In genomic region chr13:75508002-75508548, GRCh38 we compare ENCODE assay signal across 14 cellular contexts. TPM values are rescaled to one million over a fixed set of nuclear protein-coding genes. Genes with fewer than 3 reads are reported as not detected.
DNase-seq lines count a peak whose midpoint lies in the region; ATAC-seq, FAIRE-seq and TF ChIP-seq lines count a peak whose summit lies in the region.
"Had no signal": no experiment of that assay in that cellular context is flagged by ENCODE, and none has a peak within 500 bp of the region (broad histone marks: within the 10 kb centered on the region; RNA-seq: fewer than 3 reads in every experiment).

No MANE protein-coding gene starts in this region.

- no peaks in the 10 kb centered on the region for H4K20me1 ChIP-seq in Loucy (ENCODE audit: insufficient read depth, low read length, poor library complexity, severe bottlenecking)

- H3K9me3 Mint-ChIP-seq in activated naive CD4-positive, alpha-beta T cell treated with anti-CD3 and anti-CD28 coated beads, Interleukin-2, amount 10 ng/mL, durations not matched to agents 7 days and 5 days: no peaks in the 10 kb centered on the region
- no peaks in the 10 kb centered on the region for H3K9me3 Mint-ChIP-seq in MCF 10A (ENCODE audit: unreplicated experiment)

- H3K27ac ChIP-seq in kidney (ENCODE audit: low read depth in 2 of 2, low read length in 2 of 2) (no peak overlapping the region), upper lobe of right lung (no peak overlapping the region)
- H3K27ac ChIP-seq: 22Rv1 had no signal

- peak overlapping the region; percentile 34 for H2AFZ ChIP-seq in Loucy (ENCODE audit: low read length)

- H3K4me1 ChIP-seq in Loucy (ENCODE audit: insufficient read depth, low read length, poor library complexity, severe bottlenecking): peaks cover 43% of the 10 kb centered on the region
- no peaks in the 10 kb centered on the region for H3K4me1 ChIP-seq in kidney (ENCODE audit: control insufficient read depth in 1 of 2, insufficient read depth in 1 of 2, low read depth in 1 of 2, low read length in 2 of 2)
- no peaks in the 10 kb centered on the region for H3K4me1 ChIP-seq in upper lobe of right lung

- H3K4me2 ChIP-seq in Loucy (ENCODE audit: low read depth, low read length, poor library complexity, severe bottlenecking): peak overlapping the region; percentile 50

- no peak overlapping the region for H3K4me3 Mint-ChIP-seq in activated naive CD4-positive, alpha-beta T cell treated with anti-CD3 and anti-CD28 coated beads, Interleukin-2, amount 10 ng/mL, durations not matched to agents 7 days and 5 days
- no peak overlapping the region for H3K4me3 Mint-ChIP-seq in MCF 10A (ENCODE audit: unreplicated experiment)
- H3K4me3 Mint-ChIP-seq: CD4-positive, CD25-positive, alpha-beta regulatory T cell; IgD-negative memory B cell had no signal

- no peaks in the 10 kb centered on the region for H3F3A ChIP-seq in Loucy (ENCODE audit: low read depth)

- H3K4me1 Mint-ChIP-seq in activated naive CD4-positive, alpha-beta T cell treated with anti-CD3 and anti-CD28 coated beads, Interleukin-2, amount 10 ng/mL, durations not matched to agents 7 days and 5 days: peaks cover 2% of the 10 kb centered on the region
- no peaks in the 10 kb centered on the region for H3K4me1 Mint-ChIP-seq in MCF 10A (ENCODE audit: insufficient read depth, unreplicated experiment)
- H3K4me1 Mint-ChIP-seq: CD4-positive, CD25-positive, alpha-beta regulatory T cell had no signal

- H3K27ac Mint-ChIP-seq in activated naive CD4-positive, alpha-beta T cell treated with anti-CD3 and anti-CD28 coated beads, Interleukin-2, amount 10 ng/mL, durations not matched to agents 7 days and 5 days: peak overlapping the region; percentile 30
- no peak overlapping the region for H3K27ac Mint-ChIP-seq in MCF 10A (ENCODE audit: low read depth, unreplicated experiment)
- H3K27ac Mint-ChIP-seq: CD4-positive, CD25-positive, alpha-beta regulatory T cell; IgD-negative memory B cell had no signal

- CTCF ChIA-PET in activated naive CD4-positive, alpha-beta T cell treated with anti-CD3 and anti-CD28 coated beads, Interleukin-2, amount 10 ng/mL, durations not matched to agents 7 days and 5 days (lab: Charles Lee): no interaction called here
- CTCF ChIA-PET in MCF 10A (lab: Yijun Ruan, JAX): no interaction called here

- H3K9ac ChIP-seq in Loucy (ENCODE audit: low read depth, low read length, poor library complexity, severe bottlenecking) (peak overlapping the region; percentile 35), kidney (ENCODE audit: low read length in 2 of 2) (no peak overlapping the region)

- no peaks in the 10 kb centered on the region for H3K36me3 ChIP-seq in Loucy (ENCODE audit: insufficient read depth, low read length)
- no peaks in the 10 kb centered on the region for H3K36me3 ChIP-seq in kidney (ENCODE audit: control insufficient read depth in 1 of 2, insufficient read depth in 2 of 2, low read length in 2 of 2)
- H3K36me3 ChIP-seq in upper lobe of right lung: no peaks in the 10 kb centered on the region

- BruUV-seq in MCF 10A (replicated peaks; lab: Mats Ljungman, UMichigan): no TSS peak

- intact Hi-C loops in kidney (cut with DNase I) (no loop called here), upper lobe of right lung (cut with DNase I) (no loop called here), MCF 10A (cut with micrococcal nuclease) (no loop called here)

- H3K27me3 Mint-ChIP-seq in activated naive CD4-positive, alpha-beta T cell treated with anti-CD3 and anti-CD28 coated beads, Interleukin-2, amount 10 ng/mL, durations not matched to agents 7 days and 5 days: peaks cover 4% of the 10 kb centered on the region
- H3K27me3 Mint-ChIP-seq in MCF 10A (ENCODE audit: insufficient read depth, unreplicated experiment): no peaks in the 10 kb centered on the region
- H3K27me3 Mint-ChIP-seq: IgD-negative memory B cell had no signal

- H3K27me3 ChIP-seq in Loucy (ENCODE audit: insufficient read depth, low read length, poor library complexity, severe bottlenecking): no peaks in the 10 kb centered on the region
- no peaks in the 10 kb centered on the region for H3K27me3 ChIP-seq in upper lobe of right lung

- H3K79me2 ChIP-seq in Loucy (ENCODE audit: insufficient read depth, low read length): no peaks in the 10 kb centered on the region

- H3K9me3 ChIP-seq in Loucy (ENCODE audit: insufficient read depth, low read depth, low read length) (no peaks in the 10 kb centered on the region), kidney (ENCODE audit: control insufficient read depth in 1 of 2, low read length in 2 of 2) (no peaks in the 10 kb centered on the region), upper lobe of right lung (no peaks in the 10 kb centered on the region)

- no peak for DNase-seq in activated naive CD4-positive, alpha-beta T cell treated with anti-CD3 and anti-CD28 coated beads, Interleukin-2, amount 10 ng/mL, durations not matched to agents 7 days and 5 days
- no peak for DNase-seq in activated naive CD4-positive, alpha-beta T cell treated with anti-CD3 and anti-CD28 coated beads, Interleukin-2, amount 50 U/mL, for 16 hours
- DNase-seq in kidney (peak; percentile 69), upper lobe of right lung (no peak), MCF 10A (ENCODE audit: unreplicated experiment) (no peak), retina (no peak)
- DNase-seq: CD4-positive, CD25-positive, alpha-beta regulatory T cell; DMS 273 treated with DMSO at 0.1 percent for 48 hours; GOT3; HCEC 1CT had no signal

- POLR2A ChIA-PET in MCF 10A (lab: Yijun Ruan, JAX): interaction anchor here (1.5 kb wide), 1 partner anchor 15 kb away, joined by 4 read pairs; no protein-coding TSS in a partner anchor

- no peak for FAIRE-seq in kidney (lab: Jason Lieb, UNC)

- H3K36me3 Mint-ChIP-seq in activated naive CD4-positive, alpha-beta T cell treated with anti-CD3 and anti-CD28 coated beads, Interleukin-2, amount 10 ng/mL, durations not matched to agents 7 days and 5 days: no peaks in the 10 kb centered on the region
- no peaks in the 10 kb centered on the region for H3K36me3 Mint-ChIP-seq in MCF 10A (ENCODE audit: insufficient read depth, unreplicated experiment)
- H3K36me3 Mint-ChIP-seq: CD4-positive, CD25-positive, alpha-beta regulatory T cell; IgD-negative memory B cell had no signal

- H3K4me3 ChIP-seq in Loucy (ENCODE audit: low read length, poor library complexity, severe bottlenecking) (no peak overlapping the region), kidney (ENCODE audit: low read length in 2 of 2) (no peak overlapping the region), upper lobe of right lung (no peak overlapping the region)

- H3K9me2 ChIP-seq in Loucy (replicated peaks; ENCODE audit: low read depth, low read length): no peaks in the 10 kb centered on the region

- ATAC-seq in upper lobe of right lung (peak; percentile 7), GM18909 (IDR thresholded peaks at IDR 0.05; ENCODE audit: poor library complexity, unreplicated experiment) (no peak)

- TF ChIP-seq CTCF in Loucy (conservative IDR thresholded peaks at IDR 0.05; ENCODE audit: low read length) (no peak), kidney (IDR thresholded peaks at IDR 0.05; ENCODE audit: borderline replicate concordance, extremely low read depth, insufficient read depth) (no peak), upper lobe of right lung (IDR thresholded peaks at IDR 0.05) (no peak), MCF 10A (IDR thresholded peaks at IDR 0.05; ENCODE audit: unreplicated experiment) (no peak)

RNA-seq across cellular contexts. Expression of gene TBC1D4, which starts 26.1 kb away (rescaled TPM):
- total RNA-seq in kidney: 51.8 TPM
- polyA plus RNA-seq in kidney (ENCODE audit: insufficient read depth, low read depth, low replicate concordance): 14.7 TPM
- 26.1 TPM for total RNA-seq in upper lobe of right lung
- total RNA-seq in MCF 10A (2022): 6.6 and 9.3 TPM in 2 replicates

RNA-seq across cellular contexts. Expression of gene COMMD6, which starts 29.6 kb away (rescaled TPM):
- total RNA-seq in kidney (148 TPM), upper lobe of right lung (142 TPM), MCF 10A (2022) (132 TPM in 2 replicates)
- polyA plus RNA-seq in kidney (ENCODE audit: insufficient read depth, low read depth, low replicate concordance): 438 TPM

RNA-seq across cellular contexts. Expression of gene UCHL3, which starts 41.5 kb away (rescaled TPM):
- 26.0 TPM for total RNA-seq in kidney
- polyA plus RNA-seq in kidney (ENCODE audit: insufficient read depth, low read depth, low replicate concordance): 65.0 TPM
- total RNA-seq in upper lobe of right lung: 12.9 TPM
- 49.9 and 79.3 TPM in 2 replicates for total RNA-seq in MCF 10A (2022)
